Comparison of ENCODE assay signal across 16 cellular contexts in the genomic region with DNA sequence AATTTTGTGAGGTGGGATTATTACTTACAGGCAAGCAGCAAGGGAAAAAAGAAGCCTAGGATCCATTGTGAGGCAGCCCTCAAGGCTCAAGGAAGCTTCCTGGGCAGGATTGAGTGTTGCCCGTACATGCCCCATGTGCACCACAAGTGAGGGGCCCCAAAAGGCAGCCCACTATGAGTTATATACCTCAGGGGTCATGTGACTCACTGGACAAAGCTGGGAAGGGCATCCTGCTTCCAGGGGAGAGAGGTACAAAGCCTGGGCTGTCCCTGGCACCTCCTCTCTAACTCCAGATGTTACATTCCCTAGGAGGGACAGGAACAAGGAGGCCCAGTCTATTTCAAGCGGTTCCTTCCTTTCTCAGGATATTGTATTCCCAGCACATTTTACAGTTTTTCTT. TPM values are rescaled to one million over a fixed set of nuclear protein-coding genes. Genes with fewer than 3 reads are reported as not detected.
"Had no signal": no experiment of that assay in that cellular context is flagged by ENCODE, and none has a peak within 500 bp of the region (broad histone marks: within the 10 kb centered on the region; RNA-seq: fewer than 3 reads in every experiment).

No MANE protein-coding gene starts in this region.

- H3K4me3 ChIP-seq: esophagus muscularis mucosa, lower lobe of right lung, pancreas, skin epidermis, transverse colon had no signal

- H3K27me3 ChIP-seq: esophagus muscularis mucosa, pancreas, transverse colon had no signal

- H3K36me3 ChIP-seq: esophagus muscularis mucosa, lower lobe of right lung, pancreas, transverse colon had no signal

- FAIRE-seq: pancreas had no signal

- H3K27ac ChIP-seq: lower lobe of right lung, pancreas, transverse colon had no signal

- ATAC-seq: activated T-helper 17 cell treated with anti-CD3 and anti-CD28 coated beads, Interleukin-2, amount 50 U/mL, for 72 hours; lower lobe of right lung; pancreas; stimulated activated memory B cell treated with anti-CD40 and anti-IgM and Interleukin-4, amounts not matched to agents 10 μg/mL and 1 μg/mL and 100 μg/mL, for 72 hours had no signal

- H3K9me3 ChIP-seq: esophagus muscularis mucosa, lower lobe of right lung, pancreas, transverse colon had no signal

- DNase-seq: activated CD4-positive, alpha-beta T cell treated with anti-CD3 and anti-CD28 coated beads, Interleukin-2, amount 10 ng/mL, durations not matched to agents 7 days and 5 days; activated CD4-positive, CD25-positive, alpha-beta regulatory T cell; activated naive CD4-positive, alpha-beta T cell treated with anti-CD3 and anti-CD28 coated beads for 36 hours; activated T-cell treated with anti-CD3 and anti-CD28 coated beads for 4 hours; endodermal cell; kidney glomerular epithelial cell; lower lobe of right lung; naive B cell; pancreas; transverse colon had no signal

RNA-seq across cellular contexts. Expression of gene CD1D, which starts 34.0 kb away (rescaled TPM):
- total RNA-seq: activated CD4-positive, alpha-beta T cell treated with anti-CD3 and anti-CD28 coated beads, Interleukin-2, amount 10 ng/mL, durations not matched to agents 7 days and 5 days; activated CD8-positive, alpha-beta memory T cell treated with anti-CD3 and anti-CD28 coated beads for 36 hours; activated naive CD4-positive, alpha-beta T cell treated with anti-CD3 and anti-CD28 coated beads for 36 hours; activated T-helper 17 cell treated with anti-CD3 and anti-CD28 coated beads, Interleukin-2, amount 50 U/mL, for 72 hours; dermis microvascular lymphatic vessel endothelial cell had no signal
